ENCODE assay signal across 8 cellular contexts in the genomic region with DNA sequence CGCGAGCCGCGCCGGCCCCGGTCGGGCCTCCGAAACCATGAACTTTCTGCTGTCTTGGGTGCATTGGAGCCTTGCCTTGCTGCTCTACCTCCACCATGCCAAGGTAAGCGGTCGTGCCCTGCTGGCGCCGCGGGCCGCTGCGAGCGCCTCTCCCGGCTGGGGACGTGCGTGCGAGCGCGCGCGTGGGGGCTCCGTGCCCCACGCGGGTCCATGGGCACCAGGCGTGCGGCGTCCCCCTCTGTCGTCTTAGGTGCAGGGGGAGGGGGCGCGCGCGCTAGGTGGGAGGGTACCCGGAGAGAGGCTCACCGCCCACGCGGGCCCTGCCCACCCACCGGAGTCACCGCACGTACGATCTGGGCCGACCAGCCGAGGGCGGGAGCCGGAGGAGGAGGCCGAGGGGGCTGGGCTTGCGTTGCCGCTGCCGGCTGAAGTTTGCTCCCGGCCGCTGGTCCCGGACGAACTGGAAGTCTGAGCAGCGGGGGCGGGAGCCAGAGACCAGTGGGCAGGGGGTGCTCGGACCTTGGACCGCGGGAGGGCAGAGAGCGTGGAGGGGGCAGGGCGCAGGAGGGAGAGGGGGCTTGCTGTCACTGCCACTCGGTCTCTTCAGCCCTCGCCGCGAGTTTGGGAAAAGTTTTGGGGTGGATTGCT. TPM values are rescaled to one million over a fixed set of nuclear protein-coding genes. Genes with fewer than 3 reads are reported as not detected.
DNase-seq lines count a peak whose midpoint lies in the region; ATAC-seq and TF ChIP-seq lines count a peak whose summit lies in the region.

No MANE protein-coding gene starts in this region.

- intact Hi-C loops in dorsolateral prefrontal cortex (cut with DNase I), result loop anchor here (2.0 to 10.0 kb wide), 4 partner anchors 103 to 453 kb away; a partner anchor contains a TSS

- WGBS in lung, 2 donors, result 0 to 1% methylated on average over 58 to 66 of the region's 66 CpGs

- peak in 4 of 56 donors; percentile 7 to 14 (median 10) for TF ChIP-seq CTCF in dorsolateral prefrontal cortex (IDR thresholded peaks at IDR 0.05 in 54 of 56, conservative IDR thresholded peaks at IDR 0.05 in 2 of 56; ENCODE audit: low read depth in 1 of 56, partially characterized antibody in 56 of 56)
- no peak for TF ChIP-seq CTCF in lung (IDR thresholded peaks at IDR 0.05; ENCODE audit: control extremely low read depth, extremely low read depth)

- H3K27ac ChIP-seq in dorsolateral prefrontal cortex (peak overlapping the region in 55 of 59 donors; percentile 21 to 97 (median 84)), lung (ENCODE audit: low read depth in 1 of 2, low read length in 1 of 2) (peak overlapping the region; percentile 91 to 96)

- no peaks in the 10 kb centered on the region for H3K9me3 ChIP-seq in lung (ENCODE audit: control insufficient read depth in 2 of 2, insufficient read depth in 1 of 2, low read length in 1 of 2)

- DNase-seq in NCI-H2227 (lab: John Stamatoyannopoulos, UW; ENCODE audit: unreplicated experiment), result peak; percentile 40
- no peak for DNase-seq in NCI-H2227 treated with DMSO at 0.1 percent for 48 hours (lab: John Stamatoyannopoulos, UW)
- peak; percentile 77 for DNase-seq in NAMALWA (ENCODE audit: low spot score)
- DNase-seq in activated CD4-positive, alpha-beta T cell treated with anti-CD3 and anti-CD28 coated beads, Interleukin-2, amount 50 U/mL, for 4 hours, result peak; percentile 61 to 66
- DNase-seq in dorsolateral prefrontal cortex, result peak in 7 of 10 donors; percentile 25 to 78 (median 53)
- DNase-seq in lung (ENCODE audit: low spot score), result peak; percentile 72
- DNase-seq in stimulated activated CD8-positive, alpha-beta memory T cell treated with anti-CD3 and anti-CD28 coated beads, Interleukin-12 subunit alpha, Interleukin-12 subunit beta, amount 100 ng/mL, for 1 hour (ENCODE audit: low read depth), result peak; percentile 17
- DNase-seq in COLO829 (ENCODE audit: low spot score), result no peak

- H3K4me3 ChIP-seq in dorsolateral prefrontal cortex (peak overlapping the region; percentile 54 to 89 (median 77)), lung (peak overlapping the region; percentile 86)

- no peaks in the 10 kb centered on the region for H3K36me3 ChIP-seq in lung (ENCODE audit: control insufficient read depth in 2 of 2, insufficient read depth in 2 of 2, low read length in 2 of 2)

- H3K27me3 ChIP-seq in dorsolateral prefrontal cortex (no peaks in the 10 kb centered on the region), lung (ENCODE audit: control insufficient read depth, insufficient read depth) (no peaks in the 10 kb centered on the region)

- peak; percentile 25 for ATAC-seq in lung (ENCODE audit: insufficient read depth, low FRiP score)

- peaks cover 17 to 18% of the 10 kb centered on the region in 2 donors for H3K4me1 ChIP-seq in lung (ENCODE audit: control insufficient read depth in 2 of 2, insufficient read depth in 2 of 2, low read length in 2 of 2)

RNA-seq across cellular contexts. Expression of a gene that starts 1.3 kb away (rescaled TPM):
- total RNA-seq in dorsolateral prefrontal cortex (100 to 1,000 TPM in 20 of 120 experiments, 10 to 100 TPM in 100; 19.7 to 440 (median 56.8) TPM), lung (100 to 1,000 TPM; 156 to 275 TPM)
- polyA plus RNA-seq in lung, result 100 to 1,000 TPM in 1 of 2 donors, 10 to 100 TPM in 1; 98.3 to 123 TPM

Comparison
In these comparisons a context has a peak if more than half of its experiments do, and no peak if none do; other contexts are left out.
1. DNase-seq: peak in NCI-H2227 (single experiment), NAMALWA (single experiment), activated CD4-positive, alpha-beta T cell treated with anti-CD3 and anti-CD28 coated beads, Interleukin-2, amount 50 U/mL, for 4 hours (2 of 2), dorsolateral prefrontal cortex (7 of 10), lung (single experiment) and stimulated activated CD8-positive, alpha-beta memory T cell treated with anti-CD3 and anti-CD28 coated beads, Interleukin-12 subunit alpha, Interleukin-12 subunit beta, amount 100 ng/mL, for 1 hour (single experiment); none in NCI-H2227 treated with DMSO at 0.1 percent for 48 hours (single experiment) and COLO829 (single experiment).